ENCODE assay signal across 16 cellular contexts in the genomic region with DNA sequence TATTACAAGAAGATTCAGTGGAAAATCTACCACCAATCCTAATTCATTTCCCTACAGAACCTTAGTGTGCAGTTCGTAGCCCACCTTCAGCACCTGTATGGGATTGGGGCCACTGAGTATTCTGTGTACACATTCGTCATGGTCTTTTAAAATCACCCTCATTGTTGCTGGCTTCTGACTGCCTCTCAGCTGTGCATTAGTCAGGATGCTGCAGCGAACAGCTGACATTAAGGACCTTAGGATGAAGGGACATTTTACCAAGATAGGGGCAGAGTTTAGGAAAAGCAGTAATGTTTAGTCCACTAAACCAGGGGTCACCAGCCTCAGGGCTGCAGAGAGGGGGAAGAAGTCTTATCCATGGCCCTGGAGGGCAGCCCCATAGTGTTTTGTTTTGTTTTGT.
DNase-seq lines count a peak whose midpoint lies in the region; ATAC-seq, FAIRE-seq and TF ChIP-seq lines count a peak whose summit lies in the region.
"Had no signal": no experiment of that assay in that cellular context is flagged by ENCODE, and none has a peak within 500 bp of the region (broad histone marks: within the 10 kb centered on the region; RNA-seq: fewer than 3 reads in every experiment).

No MANE protein-coding gene starts in this region.

- H4K20me1 ChIP-seq in BLaER1 (no peaks in the 10 kb centered on the region), astrocyte (ENCODE audit: insufficient read depth, low read length) (no peaks in the 10 kb centered on the region)

- H3K9ac ChIP-seq in BLaER1 (no peak overlapping the region), astrocyte (ENCODE audit: low read length) (no peak overlapping the region)

- H3K27ac Mint-ChIP-seq in astrocyte (ENCODE audit: unreplicated experiment): peak overlapping the region; percentile 71
- no peak overlapping the region for H3K27ac Mint-ChIP-seq in activated T-helper 1 cell treated with anti-CD3 and anti-CD28 coated beads, Interleukin-12 subunit alpha, Interleukin-12 subunit beta, Interleukin-2, Interleukin-4 antibody, amounts not matched to agents 30 ng/mL and 10 ng/mL and 1 ng/mL, durations not matched to agents 14 hours and 24 hours and 36 hours
- H3K27ac Mint-ChIP-seq: CD8-positive, alpha-beta T cell; HFFc6 had no signal

- peaks cover 2% of the 10 kb centered on the region for H3K9me3 Mint-ChIP-seq in astrocyte (ENCODE audit: unreplicated experiment)
- H3K9me3 Mint-ChIP-seq in activated T-helper 1 cell treated with anti-CD3 and anti-CD28 coated beads, Interleukin-12 subunit alpha, Interleukin-12 subunit beta, Interleukin-2, Interleukin-4 antibody, amounts not matched to agents 30 ng/mL and 10 ng/mL and 1 ng/mL, durations not matched to agents 14 hours and 24 hours and 36 hours: no peaks in the 10 kb centered on the region
- H3K9me3 Mint-ChIP-seq: CD8-positive, alpha-beta T cell had no signal

- H3K36me3 ChIP-seq in BLaER1 (no peaks in the 10 kb centered on the region), astrocyte (ENCODE audit: insufficient read depth, low read length) (no peaks in the 10 kb centered on the region), prostate gland (no peaks in the 10 kb centered on the region)

- no peaks in the 10 kb centered on the region for H3K27me3 Mint-ChIP-seq in astrocyte (ENCODE audit: low read depth, unreplicated experiment)
- H3K27me3 Mint-ChIP-seq in activated T-helper 1 cell treated with anti-CD3 and anti-CD28 coated beads, Interleukin-12 subunit alpha, Interleukin-12 subunit beta, Interleukin-2, Interleukin-4 antibody, amounts not matched to agents 30 ng/mL and 10 ng/mL and 1 ng/mL, durations not matched to agents 14 hours and 24 hours and 36 hours (ENCODE audit: insufficient read depth): peaks cover 31% of the 10 kb centered on the region

- H3K4me3 ChIP-seq in BLaER1 (no peak overlapping the region), astrocyte (ENCODE audit: insufficient read depth, low read depth, low read length) (no peak overlapping the region), prostate gland (no peak overlapping the region)
- H3K4me3 ChIP-seq: A549 had no signal

- peak overlapping the region; percentile 88 for H3K27ac ChIP-seq in BLaER1
- H3K27ac ChIP-seq in astrocyte (ENCODE audit: low read depth, low read length): no peak overlapping the region
- no peak overlapping the region for H3K27ac ChIP-seq in prostate gland
- H3K27ac ChIP-seq: A549 had no signal

- peaks cover 100% of the 10 kb centered on the region for H3K4me1 ChIP-seq in BLaER1
- H3K4me1 ChIP-seq in astrocyte (ENCODE audit: insufficient read depth, low read length): peaks cover 58% of the 10 kb centered on the region
- no peaks in the 10 kb centered on the region for H3K4me1 ChIP-seq in prostate gland (replicated peaks)

- H2AFZ ChIP-seq in astrocyte (ENCODE audit: low read depth, low read length): no peak overlapping the region

- TF ChIP-seq CTCF in astrocyte (IDR thresholded peaks at IDR 0.05; ENCODE audit: insufficient read depth, low read depth, low read length) (no peak), prostate gland (IDR thresholded peaks at IDR 0.05) (no peak)

- peak overlapping the region; percentile 85 for H3K4me2 ChIP-seq in BLaER1
- no peak overlapping the region for H3K4me2 ChIP-seq in astrocyte (ENCODE audit: low read length)
- H3K4me2 ChIP-seq: A549 had no signal

- H3K79me2 ChIP-seq in astrocyte (ENCODE audit: insufficient read depth, low read length): no peaks in the 10 kb centered on the region

- no peaks in the 10 kb centered on the region for H3K36me3 Mint-ChIP-seq in astrocyte (ENCODE audit: low read depth, unreplicated experiment)
- no peaks in the 10 kb centered on the region for H3K36me3 Mint-ChIP-seq in activated T-helper 1 cell treated with anti-CD3 and anti-CD28 coated beads, Interleukin-12 subunit alpha, Interleukin-12 subunit beta, Interleukin-2, Interleukin-4 antibody, amounts not matched to agents 30 ng/mL and 10 ng/mL and 1 ng/mL, durations not matched to agents 14 hours and 24 hours and 36 hours (ENCODE audit: low read depth)
- H3K36me3 Mint-ChIP-seq: CD8-positive, alpha-beta T cell had no signal

- no peaks in the 10 kb centered on the region for H3K27me3 ChIP-seq in BLaER1
- no peaks in the 10 kb centered on the region for H3K27me3 ChIP-seq in astrocyte (ENCODE audit: insufficient read depth, low read length)
- H3K27me3 ChIP-seq in prostate gland (replicated peaks; ENCODE audit: insufficient read depth): no peaks in the 10 kb centered on the region

- no peak overlapping the region for H3K4me3 Mint-ChIP-seq in astrocyte (ENCODE audit: unreplicated experiment)
- no peak overlapping the region for H3K4me3 Mint-ChIP-seq in activated T-helper 1 cell treated with anti-CD3 and anti-CD28 coated beads, Interleukin-12 subunit alpha, Interleukin-12 subunit beta, Interleukin-2, Interleukin-4 antibody, amounts not matched to agents 30 ng/mL and 10 ng/mL and 1 ng/mL, durations not matched to agents 14 hours and 24 hours and 36 hours
- H3K4me3 Mint-ChIP-seq: CD8-positive, alpha-beta T cell; HFFc6 had no signal

- H3K9me3 ChIP-seq in BLaER1 (no peaks in the 10 kb centered on the region), astrocyte (ENCODE audit: insufficient read depth, low read depth, low read length) (no peaks in the 10 kb centered on the region), prostate gland (no peaks in the 10 kb centered on the region)
- H3K9me3 ChIP-seq: A549 had no signal

- H3K4me1 Mint-ChIP-seq in astrocyte (ENCODE audit: low read depth, unreplicated experiment): peaks cover 40% of the 10 kb centered on the region
- no peaks in the 10 kb centered on the region for H3K4me1 Mint-ChIP-seq in activated T-helper 1 cell treated with anti-CD3 and anti-CD28 coated beads, Interleukin-12 subunit alpha, Interleukin-12 subunit beta, Interleukin-2, Interleukin-4 antibody, amounts not matched to agents 30 ng/mL and 10 ng/mL and 1 ng/mL, durations not matched to agents 14 hours and 24 hours and 36 hours (ENCODE audit: low read depth)

- DNase-seq in LHCN-M2 (ENCODE audit: low read depth) (peak; percentile 27), astrocyte (ENCODE audit: low read depth) (no peak), prostate gland (ENCODE audit: low spot score) (peak; percentile 2)
- no peak for DNase-seq in activated T-helper 1 cell treated with anti-CD3 and anti-CD28 coated beads, Interleukin-12 subunit alpha, Interleukin-12 subunit beta, Interleukin-2, Interleukin-4 antibody, amounts not matched to agents 30 ng/mL and 10 ng/mL and 1 ng/mL, durations not matched to agents 14 hours and 24 hours and 36 hours (ENCODE audit: low spot score)
- no peak for DNase-seq in activated CD8-positive, alpha-beta memory T cell treated with anti-CD3 and anti-CD28 coated beads, Interleukin-2, amount 50 U/mL, for 48 hours
- DNase-seq: CD8-positive, alpha-beta T cell; H7; HFFc6; NCI-H1436; NCI-H2029 treated with DMSO at 0.1 percent for 48 hours; NCI-H510A treated with DMSO at 0.1 percent for 48 hours; NCI-H774; RPMI8226 had no signal

- TF ChIP-seq POLR2A in prostate gland (IDR thresholded peaks at IDR 0.05): no peak

- WGBS in prostate gland: 93% methylated on average over 3 of the region's 3 CpGs

- ATAC-seq in HG03354 (IDR thresholded peaks at IDR 0.05; ENCODE audit: poor library complexity, severe bottlenecking, unreplicated experiment): no peak
- ATAC-seq: A549; CD8-positive, alpha-beta T cell had no signal

- intact Hi-C loops in prostate gland (cut with DNase I): no loop called here
- intact Hi-C loops in activated T-helper 1 cell treated with anti-CD3 and anti-CD28 coated beads, Interleukin-12 subunit alpha, Interleukin-12 subunit beta, Interleukin-2, Interleukin-4 antibody, amounts not matched to agents 30 ng/mL and 10 ng/mL and 1 ng/mL, durations not matched to agents 14 hours and 24 hours and 36 hours (cut with micrococcal nuclease): no loop called here

- FAIRE-seq in astrocyte (lab: Jason Lieb, UNC): no peak
- FAIRE-seq: A549 had no signal

Comparison
In these comparisons a context has a peak if more than half of its experiments do, and no peak if none do; other contexts are left out.
1. DNase-seq: peak in LHCN-M2 (single experiment) and prostate gland (single experiment); none in astrocyte (single experiment), activated T-helper 1 cell treated with anti-CD3 and anti-CD28 coated beads, Interleukin-12 subunit alpha, Interleukin-12 subunit beta, Interleukin-2, Interleukin-4 antibody, amounts not matched to agents 30 ng/mL and 10 ng/mL and 1 ng/mL, durations not matched to agents 14 hours and 24 hours and 36 hours (single experiment) and activated CD8-positive, alpha-beta memory T cell treated with anti-CD3 and anti-CD28 coated beads, Interleukin-2, amount 50 U/mL, for 48 hours (single experiment).